ENCODE assay signal across 1 cellular context in the genomic region with DNA sequence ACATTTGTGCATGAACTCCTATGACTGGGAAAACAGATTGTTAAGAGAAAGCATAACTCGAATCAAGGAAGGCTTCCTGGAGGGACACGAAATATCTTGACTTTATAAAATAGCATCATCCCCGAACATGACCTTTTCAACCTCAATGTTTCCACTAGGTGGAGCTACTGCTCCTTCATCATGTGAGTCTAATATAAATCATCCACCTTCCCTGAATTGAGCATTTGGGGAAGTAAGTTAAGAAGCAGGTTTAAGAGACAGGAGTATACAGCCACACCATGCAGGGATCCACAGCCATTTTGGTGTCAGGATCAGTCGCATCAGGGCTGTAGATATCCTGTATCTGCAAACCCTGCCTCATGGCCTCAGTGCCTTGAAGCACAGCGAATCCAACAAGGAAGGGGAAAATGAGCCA.
TF ChIP-seq lines count a peak whose summit lies in the region.
"Not testable (repeated sequence)": the region's sequence is repeated elsewhere in the genome, so short reads cannot be mapped to it uniquely, and the experiment has no call there.

No MANE protein-coding gene starts in this region.

TF ChIP-seq in K562, 482 proteins besides CTCF, POLR2A, EP300 and RAD21:
- TF ChIP-seq PBX2 (CRISPR knock-in tag; IDR thresholded peaks at IDR 0.05; ENCODE audit: low read depth) = not testable (repeated sequence)
- peak; percentile 79 for TF ChIP-seq PBX2 (tag; conservative IDR thresholded peaks at IDR 0.05; ENCODE audit: low read depth)
- TF ChIP-seq, protein P1, sequence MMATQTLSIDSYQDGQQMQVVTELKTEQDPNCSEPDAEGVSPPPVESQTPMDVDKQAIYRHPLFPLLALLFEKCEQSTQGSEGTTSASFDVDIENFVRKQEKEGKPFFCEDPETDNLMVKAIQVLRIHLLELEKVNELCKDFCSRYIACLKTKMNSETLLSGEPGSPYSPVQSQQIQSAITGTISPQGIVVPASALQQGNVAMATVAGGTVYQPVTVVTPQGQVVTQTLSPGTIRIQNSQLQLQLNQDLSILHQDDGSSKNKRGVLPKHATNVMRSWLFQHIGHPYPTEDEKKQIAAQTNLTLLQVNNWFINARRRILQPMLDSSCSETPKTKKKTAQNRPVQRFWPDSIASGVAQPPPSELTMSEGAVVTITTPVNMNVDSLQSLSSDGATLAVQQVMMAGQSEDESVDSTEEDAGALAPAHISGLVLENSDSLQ (IDR thresholded peaks at IDR 0.05) = peak; percentile 50
- TF ChIP-seq MEIS2 (IDR thresholded peaks at IDR 0.05; ENCODE audit: partially characterized antibody) = peak; percentile 76
